Comparison of ENCODE assay signal across 29 cellular contexts in the genomic region with DNA sequence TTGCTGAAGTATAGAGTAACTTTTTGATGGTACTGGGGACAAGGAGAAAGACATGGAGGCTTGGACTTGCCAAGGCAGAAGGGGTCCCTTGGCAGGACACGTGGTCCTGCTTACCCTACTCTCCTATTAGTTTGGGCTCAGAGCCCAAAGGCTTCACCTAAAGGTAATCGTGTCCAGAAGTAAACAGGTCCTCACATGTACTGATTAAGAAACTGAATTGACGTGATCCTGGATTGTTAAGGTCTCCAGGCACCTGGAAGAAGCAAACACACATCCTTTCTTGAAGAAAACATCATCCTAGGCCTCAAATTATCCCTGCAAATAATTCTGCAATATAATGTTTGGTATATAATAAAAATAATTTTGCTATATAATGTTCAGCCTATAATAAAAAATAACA.
"Had no signal": no experiment of that assay in that cellular context is flagged by ENCODE, and none has a peak within 500 bp of the region (broad histone marks: within the 10 kb centered on the region; RNA-seq: fewer than 3 reads in every experiment).

No MANE protein-coding gene starts in this region.

- H3K27me3 ChIP-seq: adrenal gland, body of pancreas, MG63, SJCRH30 had no signal

- H3K4me3 ChIP-seq: adrenal gland, body of pancreas, MG63, SJCRH30, SK-N-MC had no signal

- H3K4me1 Mint-ChIP-seq: activated CD4-positive, alpha-beta T cell treated with anti-CD3 and anti-CD28 coated beads, Interleukin-2, amount 10 ng/mL, durations not matched to agents 24 days and 14 days; central memory CD8-positive, alpha-beta T cell had no signal

- ATAC-seq: activated CD8-positive, alpha-beta T cell treated with anti-CD3 and anti-CD28 coated beads, Interleukin-2, amount 10 ng/mL, durations not matched to agents 7 days and 5 days; activated naive CD4-positive, alpha-beta T cell treated with anti-CD3 and anti-CD28 coated beads, Interleukin-2, amount 50 U/mL, for 72 hours; activated T-cell treated with anti-CD3 and anti-CD28 coated beads, Interleukin-2, amount 50 U/mL, for 4 hours; body of pancreas; Panc1; Right ventricle myocardium inferior had no signal

- H3K9me3 Mint-ChIP-seq: activated CD4-positive, alpha-beta T cell treated with anti-CD3 and anti-CD28 coated beads, Interleukin-2, amount 10 ng/mL, durations not matched to agents 24 days and 14 days; activated naive CD4-positive, alpha-beta T cell treated with anti-CD3 and anti-CD28 coated beads for 36 hours; activated naive CD4-positive, alpha-beta T cell treated with anti-CD3 and anti-CD28 coated beads, Interleukin-2, amount 50 U/mL, for 72 hours; activated T-cell treated with anti-CD3 and anti-CD28 coated beads, Interleukin-2, amount 50 U/mL, for 4 hours; activated T-helper 1 cell treated with anti-CD3 and anti-CD28 coated beads, Interleukin-12 subunit alpha, Interleukin-12 subunit beta, Interleukin-2, Interleukin-4 antibody, amounts not matched to agents 30 ng/mL and 10 ng/mL and 1 ng/mL, durations not matched to agents 14 hours and 24 hours and 36 hours; central memory CD8-positive, alpha-beta T cell had no signal

- H3K36me3 Mint-ChIP-seq: activated naive CD4-positive, alpha-beta T cell treated with anti-CD3 and anti-CD28 coated beads, Interleukin-2, amount 50 U/mL, for 72 hours had no signal

- DNase-seq: activated CD4-positive, alpha-beta T cell treated with anti-CD3 and anti-CD28 coated beads, Interleukin-2, amount 10 ng/mL, durations not matched to agents 24 days and 14 days; activated CD4-positive, alpha-beta T cell treated with anti-CD3 and anti-CD28 coated beads, Interleukin-2, amount 50 U/mL, for 4 hours; activated CD8-positive, alpha-beta T cell treated with anti-CD3 and anti-CD28 coated beads, Interleukin-2, amount 10 ng/mL, durations not matched to agents 7 days and 5 days; activated gamma-delta T cell treated with Interleukin-2 at 50 U/mL for 16 hours; activated naive CD4-positive, alpha-beta T cell treated with anti-CD3 and anti-CD28 coated beads for 36 hours; activated T-cell treated with anti-CD3 and anti-CD28 coated beads, Interleukin-2, amount 50 U/mL, for 4 hours; adrenal gland; body of pancreas; Karpas-422; MG63; NCI-H1048; NCI-H1105 treated with DMSO at 0.1 percent for 48 hours; NCI-H1436; NCI-H1694; NCI-H1930; NCI-H2081 treated with DMSO at 0.1 percent for 48 hours; NCI-H226; NCI-H446 treated with DMSO at 0.1 percent for 48 hours; NCI-H524; NCI-H69; SJCRH30; T1000; WERI-Rb-1 had no signal

- H3K27me3 Mint-ChIP-seq: activated CD4-positive, alpha-beta T cell treated with anti-CD3 and anti-CD28 coated beads, Interleukin-2, amount 10 ng/mL, durations not matched to agents 24 days and 14 days; central memory CD8-positive, alpha-beta T cell had no signal

- H3K27ac ChIP-seq: adrenal gland, body of pancreas, SJCRH30, SK-N-MC, WERI-Rb-1 had no signal

- H3K36me3 ChIP-seq: adrenal gland, MG63 had no signal

- H3K27ac Mint-ChIP-seq: activated CD4-positive, alpha-beta T cell treated with anti-CD3 and anti-CD28 coated beads, Interleukin-2, amount 10 ng/mL, durations not matched to agents 24 days and 14 days; activated CD8-positive, alpha-beta T cell treated with anti-CD3 and anti-CD28 coated beads, Interleukin-2, amount 10 ng/mL, durations not matched to agents 7 days and 5 days; activated naive CD4-positive, alpha-beta T cell treated with anti-CD3 and anti-CD28 coated beads for 36 hours; activated naive CD4-positive, alpha-beta T cell treated with anti-CD3 and anti-CD28 coated beads, Interleukin-2, amount 50 U/mL, for 72 hours; activated T-helper 1 cell treated with anti-CD3 and anti-CD28 coated beads, Interleukin-12 subunit alpha, Interleukin-12 subunit beta, Interleukin-2, Interleukin-4 antibody, amounts not matched to agents 30 ng/mL and 10 ng/mL and 1 ng/mL, durations not matched to agents 14 hours and 24 hours and 36 hours had no signal

- H3K4me3 Mint-ChIP-seq: activated CD4-positive, alpha-beta T cell treated with anti-CD3 and anti-CD28 coated beads, Interleukin-2, amount 10 ng/mL, durations not matched to agents 24 days and 14 days; activated CD8-positive, alpha-beta T cell treated with anti-CD3 and anti-CD28 coated beads, Interleukin-2, amount 10 ng/mL, durations not matched to agents 7 days and 5 days; activated naive CD4-positive, alpha-beta T cell treated with anti-CD3 and anti-CD28 coated beads for 36 hours; activated T-cell treated with anti-CD3 and anti-CD28 coated beads, Interleukin-2, amount 50 U/mL, for 4 hours; activated T-helper 1 cell treated with anti-CD3 and anti-CD28 coated beads, Interleukin-12 subunit alpha, Interleukin-12 subunit beta, Interleukin-2, Interleukin-4 antibody, amounts not matched to agents 30 ng/mL and 10 ng/mL and 1 ng/mL, durations not matched to agents 14 hours and 24 hours and 36 hours; central memory CD8-positive, alpha-beta T cell had no signal

- H3K4me1 ChIP-seq: adrenal gland had no signal
